10 cellular contexts compared by ENCODE assay signal in the genomic region with DNA sequence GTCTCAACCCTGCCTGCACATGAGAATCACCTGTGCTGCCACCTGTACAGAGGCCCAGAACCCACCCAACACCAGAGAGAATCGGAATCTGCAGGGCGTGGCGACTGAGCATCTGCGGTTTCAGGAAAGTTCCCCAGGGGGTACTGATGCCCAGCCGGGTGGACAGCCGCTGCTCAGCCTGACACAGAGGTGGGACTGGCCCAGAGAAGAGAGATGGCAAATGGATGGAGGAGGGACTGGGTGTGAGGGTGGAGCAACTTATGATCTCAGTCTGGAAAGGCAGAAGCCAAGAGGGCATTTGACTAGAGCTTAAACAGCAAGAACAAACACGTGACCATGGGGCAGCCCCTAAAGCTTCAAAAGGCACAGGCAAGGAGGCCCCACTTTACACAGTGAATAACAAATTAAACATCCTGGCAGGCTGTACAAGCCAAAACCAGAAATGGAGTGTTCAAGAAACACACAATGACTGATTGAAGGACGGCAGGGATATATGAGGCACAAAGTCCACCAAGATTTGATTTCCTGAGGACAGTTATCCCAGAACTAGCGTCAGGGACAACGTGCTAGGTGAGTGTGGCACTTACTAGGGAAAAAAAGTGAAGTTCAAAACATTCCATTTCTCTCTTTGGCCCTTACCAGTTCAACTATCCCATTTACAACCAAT.
A peak's percentile ranks its signal among the peaks of the same experiment; 100 is the strongest.
DNase-seq lines count a peak whose midpoint lies in the region; ATAC-seq lines count a peak whose summit lies in the region.
"Had no signal": no experiment of that assay in that cellular context is flagged by ENCODE, and none has a peak within 500 bp of the region (broad histone marks: within the 10 kb centered on the region; RNA-seq: fewer than 3 reads in every experiment).

No MANE protein-coding gene starts in this region.

- ATAC-seq in HG03139 (IDR thresholded peaks at IDR 0.05; ENCODE audit: unreplicated experiment) (no peak), GM21737 (IDR thresholded peaks at IDR 0.05; ENCODE audit: unreplicated experiment) (no peak)
- ATAC-seq: A549 had no signal

- DNase-seq in NCI-H510A treated with DMSO at 0.1 percent for 48 hours (lab: John Stamatoyannopoulos, UW): peak; percentile 79
- DNase-seq in NCI-H510A (lab: John Stamatoyannopoulos, UW): no peak
- DNase-seq in activated CD4-positive, CD25-positive, alpha-beta regulatory T cell treated with anti-CD3 and anti-CD28 coated beads, Interleukin-2, amount 50 U/mL, for 72 hours: peak; percentile 47
- peak; percentile 41 for DNase-seq in glomerular visceral epithelial cell (ENCODE audit: extremely low spot score)
- DNase-seq in stimulated activated CD8-positive, alpha-beta memory T cell treated with anti-CD3 and anti-CD28 coated beads, Interleukin-4, amount 100 ng/mL, for 48 hours: peak; percentile 58
- no peak for DNase-seq in NCI-H82 treated with DMSO at 0.1 percent for 48 hours (lab: John Stamatoyannopoulos, UW; ENCODE audit: unreplicated experiment)
- DNase-seq: NCI-H2081 treated with DMSO at 0.1 percent for 48 hours had no signal

Comparison
In these comparisons a context has a peak if more than half of its experiments do, and no peak if none do; other contexts are left out.
1. DNase-seq: peak in NCI-H510A treated with DMSO at 0.1 percent for 48 hours (single experiment), activated CD4-positive, CD25-positive, alpha-beta regulatory T cell treated with anti-CD3 and anti-CD28 coated beads, Interleukin-2, amount 50 U/mL, for 72 hours (single experiment), glomerular visceral epithelial cell (single experiment) and stimulated activated CD8-positive, alpha-beta memory T cell treated with anti-CD3 and anti-CD28 coated beads, Interleukin-4, amount 100 ng/mL, for 48 hours (single experiment); none in NCI-H510A (single experiment) and NCI-H82 treated with DMSO at 0.1 percent for 48 hours (single experiment).